In the genomic region with DNA sequence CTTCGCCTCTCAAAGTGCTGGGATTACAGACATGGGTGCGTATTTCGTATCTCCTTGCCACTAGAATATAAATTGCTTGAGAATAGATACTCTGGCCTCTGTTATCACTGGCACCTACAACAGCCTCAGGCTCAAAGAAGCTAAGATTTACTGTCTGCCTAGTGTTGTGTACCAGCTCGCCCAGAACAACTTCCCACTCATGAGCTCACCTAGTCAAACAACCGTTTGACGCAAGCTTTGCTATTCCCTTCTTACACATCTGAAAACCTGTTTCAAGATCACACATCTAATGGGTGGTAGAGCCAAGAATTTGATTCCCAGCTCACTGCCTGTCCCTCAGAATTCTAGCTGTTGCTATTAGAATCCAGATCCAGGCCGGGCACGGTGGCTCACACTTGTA, we compare ENCODE assay signal across 1 cellular context.
TF ChIP-seq lines count a peak whose summit lies in the region.

No MANE protein-coding gene starts in this region.

TF ChIP-seq in IMR-90, 13 proteins besides CTCF, POLR2A, EP300 and RAD21 (continued from another document):
- TF ChIP-seq USF2 (IDR thresholded peaks at IDR 0.05; ENCODE audit: low read depth, low read length) (no peak), CEBPB (IDR thresholded peaks at IDR 0.05; ENCODE audit: low read depth, low read length) (no peak), MAFK (IDR thresholded peaks at IDR 0.05; ENCODE audit: low read depth, low read length) (no peak), MXI1 (IDR thresholded peaks at IDR 0.05; ENCODE audit: borderline replicate concordance, low read depth, low read length) (no peak), SMC3 (IDR thresholded peaks at IDR 0.05; ENCODE audit: low read depth, low read length) (no peak), RFX5 (IDR thresholded peaks at IDR 0.05; ENCODE audit: low read depth, low read length) (no peak), FOS (IDR thresholded peaks at IDR 0.05; ENCODE audit: low read depth, low read length) (no peak), NFE2L2 (IDR thresholded peaks at IDR 0.05; ENCODE audit: low read depth, low read length) (no peak), BHLHE40 (IDR thresholded peaks at IDR 0.05; ENCODE audit: low read depth, low read length) (no peak), MAZ (IDR thresholded peaks at IDR 0.05; ENCODE audit: borderline replicate concordance, low read depth, low read length) (no peak)
- TF ChIP-seq, protein P1, sequence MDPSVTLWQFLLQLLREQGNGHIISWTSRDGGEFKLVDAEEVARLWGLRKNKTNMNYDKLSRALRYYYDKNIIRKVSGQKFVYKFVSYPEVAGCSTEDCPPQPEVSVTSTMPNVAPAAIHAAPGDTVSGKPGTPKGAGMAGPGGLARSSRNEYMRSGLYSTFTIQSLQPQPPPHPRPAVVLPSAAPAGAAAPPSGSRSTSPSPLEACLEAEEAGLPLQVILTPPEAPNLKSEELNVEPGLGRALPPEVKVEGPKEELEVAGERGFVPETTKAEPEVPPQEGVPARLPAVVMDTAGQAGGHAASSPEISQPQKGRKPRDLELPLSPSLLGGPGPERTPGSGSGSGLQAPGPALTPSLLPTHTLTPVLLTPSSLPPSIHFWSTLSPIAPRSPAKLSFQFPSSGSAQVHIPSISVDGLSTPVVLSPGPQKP (IDR thresholded peaks at IDR 0.05; ENCODE audit: borderline replicate concordance, low read depth, low read length), result no peak
TF ChIP-seq in IMR-90: peak in this region for 0.
